8 cellular contexts compared by ENCODE assay signal in the genomic region with DNA sequence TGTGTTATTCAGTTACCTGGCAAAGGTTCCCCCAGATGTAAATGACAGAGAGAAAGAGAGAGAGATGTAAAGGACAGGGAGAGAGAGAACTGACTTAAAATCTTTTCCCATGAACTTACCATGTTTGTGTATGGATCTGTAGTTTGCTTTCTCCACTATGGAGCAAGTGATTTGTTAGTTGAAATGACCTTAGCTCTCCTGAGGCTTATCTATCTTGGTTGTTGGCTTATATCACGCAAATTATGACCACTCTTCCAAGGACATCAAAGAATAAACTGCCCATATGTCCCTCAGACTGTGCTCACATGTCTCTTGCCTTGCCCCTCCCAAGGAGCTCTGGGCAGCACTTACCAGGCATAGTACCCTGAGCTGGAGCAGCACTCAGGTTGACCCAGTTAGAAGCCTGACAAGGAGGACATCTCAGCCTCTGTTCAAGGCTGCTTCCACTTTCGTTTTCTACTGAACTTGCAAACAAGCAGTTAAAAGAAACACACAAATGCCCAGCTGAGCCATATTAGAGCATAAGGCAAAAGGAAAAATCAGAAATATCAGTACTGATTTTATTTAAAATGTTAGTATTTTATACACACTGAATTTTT.
A peak's percentile ranks its signal among the peaks of the same experiment; 100 is the strongest.
DNase-seq lines count a peak whose midpoint lies in the region; ATAC-seq, FAIRE-seq and TF ChIP-seq lines count a peak whose summit lies in the region.

No MANE protein-coding gene starts in this region.

- no peak overlapping the region for H2BK120ac ChIP-seq in trophoblast cell (ENCODE audit: insufficient read depth, low read length, poor library complexity)

- no peaks in the 10 kb centered on the region for H3K79me1 ChIP-seq in trophoblast cell (ENCODE audit: low read length)

- H2BK12ac ChIP-seq in trophoblast cell (ENCODE audit: low read length) = no peak overlapping the region

- H3K4me3 ChIP-seq in trophoblast cell (ENCODE audit: low read depth, low read length) = no peak overlapping the region

- in situ Hi-C loops in SK-MEL-5 (cut with HindIII; ENCODE audit: low pct_unique_long_range_greater_than_20kb, low sequenced_read_pairs) = no loop called here

- no peaks in the 10 kb centered on the region for H3K79me2 ChIP-seq in trophoblast cell (ENCODE audit: control insufficient read depth, insufficient read depth, low read length, poor library complexity)

- no peak overlapping the region for H2AFZ ChIP-seq in trophoblast cell (ENCODE audit: insufficient read depth, low read length, poor library complexity)

- H3K27ac Mint-ChIP-seq in activated CD4-positive, alpha-beta T cell treated with anti-CD3 and anti-CD28 coated beads, Interleukin-2, amount 10 ng/mL, durations not matched to agents 7 days and 5 days = peak overlapping the region; percentile 84
- no peak overlapping the region for H3K27ac Mint-ChIP-seq in progenitor cell of endocrine pancreas

- H3K18ac ChIP-seq in trophoblast cell (ENCODE audit: low read length) = no peak overlapping the region

- no peak overlapping the region for H2AK5ac ChIP-seq in trophoblast cell (ENCODE audit: low read length)

- TF ChIP-seq CTCF in progenitor cell of endocrine pancreas (IDR thresholded peaks at IDR 0.05; ENCODE audit: unreplicated experiment) = no peak

- no peak overlapping the region for H3K4ac ChIP-seq in trophoblast cell (ENCODE audit: low read depth, low read length)

- FAIRE-seq in urothelium cell line (lab: Jason Lieb, UNC) = no peak

- no peaks in the 10 kb centered on the region for H3K9me3 ChIP-seq in trophoblast cell (ENCODE audit: insufficient read depth, low read depth, low read length)

- no peak overlapping the region for H3K23ac ChIP-seq in trophoblast cell (ENCODE audit: low read length)

- no peak overlapping the region for H4K8ac ChIP-seq in trophoblast cell (ENCODE audit: low read depth, low read length)

- H3K27me3 ChIP-seq in trophoblast cell (ENCODE audit: insufficient read depth, low read length) = no peaks in the 10 kb centered on the region

- WGBS in trophoblast cell (ENCODE audit: extremely low coverage, insufficient coverage, insufficient read length) = no CpG with 5 or more reads among the region's 2 CpGs

- H3K27ac ChIP-seq in trophoblast cell (ENCODE audit: low read depth, low read length) = no peak overlapping the region

- no peak overlapping the region for H3K9ac ChIP-seq in trophoblast cell (ENCODE audit: low read length)

- peak; percentile 43 for DNase-seq in activated CD4-positive, alpha-beta T cell treated with anti-CD3 and anti-CD28 coated beads, Interleukin-2, amount 10 ng/mL, durations not matched to agents 7 days and 5 days
- DNase-seq in activated CD4-positive, alpha-beta T cell treated with anti-CD3 and anti-CD28 coated beads, Interleukin-2, amount 50 U/mL, for 48 hours = no peak
- DNase-seq in SK-MEL-5 (ENCODE audit: low read depth, low spot score) (peak; percentile 9), medulla oblongata (ENCODE audit: extremely low spot score) (peak; percentile 46), urothelium cell line (ENCODE audit: low spot score) (no peak), trophoblast cell (no peak), progenitor cell of endocrine pancreas (ENCODE audit: low spot score, unreplicated experiment) (no peak)

- ATAC-seq in HG02840 (IDR thresholded peaks at IDR 0.05; ENCODE audit: low FRiP score, unreplicated experiment) = peak; percentile 80

- H2BK5ac ChIP-seq in trophoblast cell (ENCODE audit: low read depth, low read length, poor library complexity) = no peak overlapping the region

- H3K36me3 ChIP-seq in trophoblast cell (ENCODE audit: control insufficient read depth in 1 of 2, insufficient read depth in 2 of 2, low read length in 2 of 2) = no peaks in the 10 kb centered on the region

- no peaks in the 10 kb centered on the region for H3K4me1 ChIP-seq in trophoblast cell (ENCODE audit: control insufficient read depth in 1 of 2, insufficient read depth in 2 of 2, low read length in 2 of 2)

- peaks cover 14% of the 10 kb centered on the region for H3K4me1 Mint-ChIP-seq in activated CD4-positive, alpha-beta T cell treated with anti-CD3 and anti-CD28 coated beads, Interleukin-2, amount 10 ng/mL, durations not matched to agents 7 days and 5 days
- no peaks in the 10 kb centered on the region for H3K4me1 Mint-ChIP-seq in progenitor cell of endocrine pancreas (ENCODE audit: low read depth)

- CTCF ChIA-PET in activated CD4-positive, alpha-beta T cell treated with anti-CD3 and anti-CD28 coated beads, Interleukin-2, amount 10 ng/mL, durations not matched to agents 7 days and 5 days (lab: Charles Lee) = interaction anchor here (1.6 kb wide), 1 partner anchor 10 kb away, joined by 3 read pairs; no protein-coding TSS in a partner anchor

- no peaks in the 10 kb centered on the region for H3K9me3 Mint-ChIP-seq in activated CD4-positive, alpha-beta T cell treated with anti-CD3 and anti-CD28 coated beads, Interleukin-2, amount 10 ng/mL, durations not matched to agents 7 days and 5 days
- H3K9me3 Mint-ChIP-seq in progenitor cell of endocrine pancreas (ENCODE audit: low read depth) = no peaks in the 10 kb centered on the region

- H3K4me3 Mint-ChIP-seq in activated CD4-positive, alpha-beta T cell treated with anti-CD3 and anti-CD28 coated beads, Interleukin-2, amount 10 ng/mL, durations not matched to agents 7 days and 5 days = peak overlapping the region; percentile 55
- no peak overlapping the region for H3K4me3 Mint-ChIP-seq in progenitor cell of endocrine pancreas (ENCODE audit: low read depth)

- no peak overlapping the region for H3K4me2 ChIP-seq in trophoblast cell (ENCODE audit: low read length)

- H3K36me3 Mint-ChIP-seq in activated CD4-positive, alpha-beta T cell treated with anti-CD3 and anti-CD28 coated beads, Interleukin-2, amount 10 ng/mL, durations not matched to agents 7 days and 5 days (ENCODE audit: low read depth) = no peaks in the 10 kb centered on the region
- no peaks in the 10 kb centered on the region for H3K36me3 Mint-ChIP-seq in progenitor cell of endocrine pancreas (ENCODE audit: insufficient read depth)

- H4K12ac ChIP-seq in trophoblast cell (ENCODE audit: low read depth, low read length) = no peak overlapping the region

- no peak overlapping the region for H4K91ac ChIP-seq in trophoblast cell (ENCODE audit: low read depth, low read length)

- peaks cover 3% of the 10 kb centered on the region for H3K27me3 Mint-ChIP-seq in activated CD4-positive, alpha-beta T cell treated with anti-CD3 and anti-CD28 coated beads, Interleukin-2, amount 10 ng/mL, durations not matched to agents 7 days and 5 days
- H3K27me3 Mint-ChIP-seq in progenitor cell of endocrine pancreas = peaks cover 49% of the 10 kb centered on the region

- no peak overlapping the region for H3K14ac ChIP-seq in trophoblast cell (ENCODE audit: low read length)

- POLR2A ChIA-PET in activated CD4-positive, alpha-beta T cell treated with anti-CD3 and anti-CD28 coated beads, Interleukin-2, amount 10 ng/mL, durations not matched to agents 7 days and 5 days (lab: Charles Lee) = no interaction called here

Comparison
In these comparisons a context has a peak if more than half of its experiments do, and no peak if none do; other contexts are left out.
1. DNase-seq: peak in activated CD4-positive, alpha-beta T cell treated with anti-CD3 and anti-CD28 coated beads, Interleukin-2, amount 10 ng/mL, durations not matched to agents 7 days and 5 days (single experiment), SK-MEL-5 (single experiment) and medulla oblongata (single experiment); none in activated CD4-positive, alpha-beta T cell treated with anti-CD3 and anti-CD28 coated beads, Interleukin-2, amount 50 U/mL, for 48 hours (0 of 2), urothelium cell line (single experiment), trophoblast cell (0 of 2) and progenitor cell of endocrine pancreas (single experiment).